In the genomic region with DNA sequence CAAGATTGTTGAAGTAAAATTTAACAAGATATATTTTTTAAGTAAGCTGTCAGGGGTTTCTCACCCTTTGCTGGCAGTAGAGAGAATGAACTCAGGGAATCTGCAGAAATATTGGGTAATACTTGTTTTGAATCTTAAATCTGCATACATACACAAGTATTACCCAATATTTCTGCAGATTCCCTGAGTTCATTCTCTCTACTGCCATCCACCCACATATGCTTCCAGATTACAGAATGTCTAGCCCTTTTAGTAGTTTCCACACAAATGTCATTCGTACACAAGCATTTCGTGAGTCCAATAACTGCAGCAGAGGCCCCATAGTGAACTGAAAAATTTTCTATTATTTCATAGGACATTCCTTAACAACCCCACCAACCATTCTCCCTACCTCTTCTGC, we compare ENCODE assay signal across 28 cellular contexts.
DNase-seq lines count a peak whose midpoint lies in the region; FAIRE-seq and TF ChIP-seq lines count a peak whose summit lies in the region.
"Had no signal": no experiment of that assay in that cellular context is flagged by ENCODE, and none has a peak within 500 bp of the region (broad histone marks: within the 10 kb centered on the region; RNA-seq: fewer than 3 reads in every experiment).

No MANE protein-coding gene starts in this region.

- no peak overlapping the region for H3K4me3 Mint-ChIP-seq in osteocyte (ENCODE audit: unreplicated experiment)
- H3K4me3 Mint-ChIP-seq: CD8-positive, alpha-beta T cell had no signal

- H3K4me1 ChIP-seq in HEK293 (ENCODE audit: control insufficient read depth, insufficient read depth, low read length) (no peaks in the 10 kb centered on the region), Peyer's patch (no peaks in the 10 kb centered on the region)
- H3K4me1 ChIP-seq: SJSA1 had no signal

- no peak for TF ChIP-seq CTCF in HEK293 (tag by site-specific recombination; IDR thresholded peaks at IDR 0.05)
- TF ChIP-seq CTCF in bronchial epithelial cell (IDR thresholded peaks at IDR 0.05; ENCODE audit: insufficient read depth, low read length, severe bottlenecking), result no peak
- no peak for TF ChIP-seq CTCF in fibroblast of pulmonary artery (IDR thresholded peaks at IDR 0.05; ENCODE audit: low read length, missing control alignments)
- no peak for TF ChIP-seq CTCF in Peyer's patch (IDR thresholded peaks at IDR 0.05)
- no peak for TF ChIP-seq CTCF in osteocyte (IDR thresholded peaks at IDR 0.05)

- no peaks in the 10 kb centered on the region for H3K4me1 Mint-ChIP-seq in osteocyte (ENCODE audit: unreplicated experiment)

- no peaks in the 10 kb centered on the region for H3K36me3 Mint-ChIP-seq in osteocyte (ENCODE audit: unreplicated experiment)
- H3K36me3 Mint-ChIP-seq: CD8-positive, alpha-beta T cell had no signal

- POLR2A ChIA-PET in HEK293 (lab: Yijun Ruan, JAX), result no interaction called here

- H3K27ac Mint-ChIP-seq in osteocyte (ENCODE audit: unreplicated experiment), result no peak overlapping the region
- H3K27ac Mint-ChIP-seq: CD8-positive, alpha-beta T cell had no signal

- TF ChIP-seq POLR2A in Peyer's patch (IDR thresholded peaks at IDR 0.05), result no peak

- no peaks in the 10 kb centered on the region for H3K36me3 ChIP-seq in HEK293 (ENCODE audit: control insufficient read depth in 2 of 2, insufficient read depth in 1 of 2, low read length in 2 of 2)
- no peaks in the 10 kb centered on the region for H3K36me3 ChIP-seq in bronchial epithelial cell (ENCODE audit: control insufficient read depth, insufficient read depth, low read length)
- H3K36me3 ChIP-seq in Peyer's patch, result no peaks in the 10 kb centered on the region
- H3K36me3 ChIP-seq: SJSA1 had no signal

- H3K9me3 ChIP-seq in HEK293 (ENCODE audit: control insufficient read depth, insufficient read depth, low read depth, low read length) (no peaks in the 10 kb centered on the region), Peyer's patch (no peaks in the 10 kb centered on the region)
- H3K9me3 ChIP-seq: A549, SJSA1 had no signal

- CTCF ChIA-PET in HEK293 (lab: Yijun Ruan, JAX), result interaction anchor here (0.6 kb wide), 1 partner anchor 151 kb away, joined by 3 read pairs; no protein-coding TSS in a partner anchor

- H3K27me3 ChIP-seq in bronchial epithelial cell (ENCODE audit: control insufficient read depth, insufficient read depth, low read length) (peaks cover 2% of the 10 kb centered on the region), Peyer's patch (no peaks in the 10 kb centered on the region)
- H3K27me3 ChIP-seq: SJSA1 had no signal

- H3K27ac ChIP-seq in HEK293 (ENCODE audit: extremely low read depth, low read depth, low read length) (no peak overlapping the region), Peyer's patch (no peak overlapping the region)
- H3K27ac ChIP-seq: A549, PC-9, SJSA1 had no signal

- no peak for FAIRE-seq in bronchial epithelial cell (lab: Jason Lieb, UNC)
- FAIRE-seq: A549, G401.6, H1, HepG2 had no signal

- DNase-seq in bronchial epithelial cell (ENCODE audit: low read depth) (peak; percentile 7), fibroblast of pulmonary artery (ENCODE audit: low read depth) (peak; percentile 54), skeletal muscle cell (ENCODE audit: low read depth) (peak; percentile 27), middle frontal gyrus (ENCODE audit: extremely low spot score, low spot score) (no peak), Peyer's patch (no peak), osteocyte (ENCODE audit: extremely low spot score, unreplicated experiment) (no peak)
- no peak for DNase-seq in activated CD4-positive, alpha-beta T cell treated with anti-CD3 and anti-CD28 coated beads for 48 hours
- DNase-seq: C1 segment of cervical spinal cord; Caco-2; CD8-positive, alpha-beta T cell; HCEC 1CT; Karpas-422; NCI-H1105 treated with DMSO at 0.1 percent for 48 hours; NCI-H146; NCI-H1930; NCI-H2107; NCI-H446; NCI-H524 treated with DMSO at 0.1 percent for 48 hours; NCI-H774; PC-9; Right ventricle myocardium superior; RPMI8226 had no signal

- H3K27me3 Mint-ChIP-seq in osteocyte (ENCODE audit: unreplicated experiment), result peaks cover 5% of the 10 kb centered on the region

- H3K4me3 ChIP-seq in HEK293 (ENCODE audit: low read depth, low read length), result no peak overlapping the region
- no peak overlapping the region for H3K4me3 ChIP-seq in bronchial epithelial cell (ENCODE audit: low read depth, low read length)
- no peak overlapping the region for H3K4me3 ChIP-seq in fibroblast of pulmonary artery (replicated peaks; ENCODE audit: low read depth, low read length)
- no peak overlapping the region for H3K4me3 ChIP-seq in skeletal muscle cell (ENCODE audit: low read depth, low read length)
- H3K4me3 ChIP-seq in Peyer's patch, result no peak overlapping the region
- H3K4me3 ChIP-seq: A549, PC-9, SJSA1 had no signal

- H3K9me3 Mint-ChIP-seq in osteocyte (ENCODE audit: unreplicated experiment), result no peaks in the 10 kb centered on the region

TF ChIP-seq in HEK293, 187 proteins besides CTCF, POLR2A, EP300 and RAD21:
- no peak for TF ChIP-seq ZXDB (tag by site-specific recombination; IDR thresholded peaks at IDR 0.05)
- TF ChIP-seq, protein P1, sequence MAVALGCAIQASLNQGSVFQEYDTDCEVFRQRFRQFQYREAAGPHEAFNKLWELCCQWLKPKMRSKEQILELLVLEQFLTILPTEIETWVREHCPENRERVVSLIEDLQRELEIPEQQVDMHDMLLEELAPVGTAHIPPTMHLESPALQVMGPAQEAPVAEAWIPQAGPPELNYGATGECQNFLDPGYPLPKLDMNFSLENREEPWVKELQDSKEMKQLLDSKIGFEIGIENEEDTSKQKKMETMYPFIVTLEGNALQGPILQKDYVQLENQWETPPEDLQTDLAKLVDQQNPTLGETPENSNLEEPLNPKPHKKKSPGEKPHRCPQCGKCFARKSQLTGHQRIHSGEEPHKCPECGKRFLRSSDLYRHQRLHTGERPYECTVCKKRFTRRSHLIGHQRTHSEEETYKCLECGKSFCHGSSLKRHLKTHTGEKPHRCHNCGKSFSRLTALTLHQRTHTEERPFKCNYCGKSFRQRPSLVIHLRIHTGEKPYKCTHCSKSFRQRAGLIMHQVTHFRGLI (tag by site-specific recombination; IDR thresholded peaks at IDR 0.05), result no peak
- TF ChIP-seq, protein P2, sequence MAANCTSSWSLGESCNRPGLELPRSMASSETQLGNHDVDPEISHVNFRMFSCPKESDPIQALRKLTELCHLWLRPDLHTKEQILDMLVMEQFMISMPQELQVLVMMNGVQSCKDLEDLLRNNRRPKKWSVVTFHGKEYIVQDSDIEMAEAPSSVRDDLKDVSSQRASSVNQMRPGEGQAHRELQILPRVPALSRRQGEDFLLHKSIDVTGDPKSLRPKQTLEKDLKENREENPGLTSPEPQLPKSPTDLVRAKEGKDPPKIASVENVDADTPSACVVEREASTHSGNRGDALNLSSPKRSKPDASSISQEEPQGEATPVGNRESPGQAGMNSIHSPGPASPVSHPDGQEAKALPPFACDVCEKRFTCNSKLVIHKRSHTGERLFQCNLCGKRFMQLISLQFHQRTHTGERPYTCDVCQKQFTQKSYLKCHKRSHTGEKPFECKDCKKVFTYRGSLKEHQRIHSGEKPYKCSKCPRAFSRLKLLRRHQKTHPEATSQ (tag by site-specific recombination; IDR thresholded peaks at IDR 0.05), result no peak
- TF ChIP-seq ZNF510 (tag by site-specific recombination; IDR thresholded peaks at IDR 0.05; ENCODE audit: insufficient replicate concordance), result peak; percentile 94
- TF ChIP-seq KLF9 (tag by site-specific recombination; IDR thresholded peaks at IDR 0.05; ENCODE audit: low read depth), result no peak
- no peak for TF ChIP-seq SCRT2 (tag by site-specific recombination; IDR thresholded peaks at IDR 0.05)
- TF ChIP-seq ZNF624 (tag by site-specific recombination; IDR thresholded peaks at IDR 0.05), result no peak

Comparison
In these comparisons a context has a peak if more than half of its experiments do, and no peak if none do; other contexts are left out.
1. DNase-seq: peak in bronchial epithelial cell (single experiment), fibroblast of pulmonary artery (single experiment) and skeletal muscle cell (single experiment); none in middle frontal gyrus (single experiment), activated CD4-positive, alpha-beta T cell treated with anti-CD3 and anti-CD28 coated beads for 48 hours (single experiment), Peyer's patch (0 of 3) and osteocyte (single experiment).